8 cellular contexts compared by ENCODE assay signal in genomic region chr6:113970808-113971676, GRCh38. TPM values are rescaled to one million over a fixed set of nuclear protein-coding genes. Genes with fewer than 3 reads are reported as not detected.
DNase-seq lines count a peak whose midpoint lies in the region; ATAC-seq, FAIRE-seq and TF ChIP-seq lines count a peak whose summit lies in the region.

HDAC2 (minus strand) TSS chr6:113971148; CDS start chr6:113970908, 240 bp downstream.

- H3K27me3 ChIP-seq in breast epithelium (no peaks in the 10 kb centered on the region), iPS-20b (ENCODE audit: insufficient read depth, low read length) (peaks cover 4% of the 10 kb centered on the region; the same call in 1 of the 2 replicates), smooth muscle cell (ENCODE audit: low read depth) (no peaks in the 10 kb centered on the region)

- H4K20me1 ChIP-seq in smooth muscle cell (ENCODE audit: low read depth) = peaks cover 38% of the 10 kb centered on the region

- H3K9ac ChIP-seq in iPS-20b (ENCODE audit: low read depth, low read length) = peak within 1 kb of the TSS; percentile 99
- H3K9ac ChIP-seq in smooth muscle cell (ENCODE audit: low read depth) = peak within 1 kb of the TSS; percentile 85

- no peaks in the 10 kb centered on the region for H3K36me3 ChIP-seq in breast epithelium
- no peaks in the 10 kb centered on the region for H3K36me3 ChIP-seq in iPS-20b (ENCODE audit: insufficient read depth, low read depth, low read length)
- no peaks in the 10 kb centered on the region for H3K36me3 ChIP-seq in smooth muscle cell (ENCODE audit: low read depth)

- peaks cover 49% of the 10 kb centered on the region for H3K79me2 ChIP-seq in smooth muscle cell (ENCODE audit: low read depth)

- intact Hi-C loops in breast epithelium (cut with DNase I; ENCODE audit: low total_unique reads) = no loop called here

- H2AFZ ChIP-seq in smooth muscle cell (ENCODE audit: low read depth) = peak within 1 kb of the TSS; percentile 88

- WGBS in A549 (ENCODE audit: missing lambda C conversion rate) = 4% methylated on average over 20 of the region's 82 CpGs
- WGBS in smooth muscle cell (ENCODE audit: low lambda C conversion rate) = 3% methylated on average over 62 of the region's 82 CpGs

- TF ChIP-seq CTCF in A549 (IDR thresholded peaks at IDR 0.05) (no peak), VCaP (conservative IDR thresholded peaks at IDR 0.05) (no peak), breast epithelium (IDR thresholded peaks at IDR 0.05) (peak in 1 of 3 donors; percentile 26), smooth muscle cell (IDR thresholded peaks at IDR 0.05; ENCODE audit: borderline replicate concordance, insufficient read depth, poor library complexity, severe bottlenecking) (no peak)

- no peak for FAIRE-seq in A549 (lab: Jason Lieb, UNC)

- H3K27ac ChIP-seq in A549 = peak within 1 kb of the TSS; percentile 91 to 99
- peak within 1 kb of the TSS; percentile 93 for H3K27ac ChIP-seq in VCaP
- peak within 1 kb of the TSS; percentile 89 to 91 for H3K27ac ChIP-seq in breast epithelium
- peak within 1 kb of the TSS; percentile 99 for H3K27ac ChIP-seq in iPS-20b (ENCODE audit: low read length)
- peak within 1 kb of the TSS; percentile 81 for H3K27ac ChIP-seq in smooth muscle cell (ENCODE audit: low read depth)

- no peak for TF ChIP-seq RAD21 in A549 (conservative IDR thresholded peaks at IDR 0.05 in 1 of 2, IDR thresholded peaks at IDR 0.05 in 1 of 2)

- H3K4me1 ChIP-seq in A549 (peaks cover 15% of the 10 kb centered on the region; the same call in 2 of the 3 replicates), breast epithelium (no peaks in the 10 kb centered on the region), iPS-20b (ENCODE audit: insufficient read depth, low read length) (peaks cover 21% of the 10 kb centered on the region; the same call in 1 of the 2 replicates), smooth muscle cell (ENCODE audit: low read depth) (peaks cover 24% of the 10 kb centered on the region)

- TF ChIP-seq POLR2A in A549 (IDR thresholded peaks at IDR 0.05; ENCODE audit: low read length) (peak; percentile 66), breast epithelium (IDR thresholded peaks at IDR 0.05) (peak; percentile 41)

- CTCF ChIA-PET in A549 (lab: Yijun Ruan, JAX) = interaction anchor here (0.8 to 1.3 kb wide), 2 partner anchors 10 to 137 kb away, joined by 3 to 4 read pairs; no protein-coding TSS in a partner anchor

- H3K9me3 ChIP-seq in A549 (no peaks in the 10 kb centered on the region), breast epithelium (no peaks in the 10 kb centered on the region), iPS-20b (ENCODE audit: insufficient read depth, low read depth, low read length) (no peaks in the 10 kb centered on the region), smooth muscle cell (replicated peaks; ENCODE audit: low read depth) (no peaks in the 10 kb centered on the region)

- no peak for TF ChIP-seq EP300 in A549 (IDR thresholded peaks at IDR 0.05)

- DNase-seq in A549 (ENCODE audit: low read depth in 1 of 2, low spot score in 1 of 2) (peak; percentile 57 to 84), NCI-H2171 (lab: John Stamatoyannopoulos, UW) (peak; percentile 88), breast epithelium (ENCODE audit: low spot score in 2 of 2) (peak; percentile 40 to 69), smooth muscle cell (lab: John Stamatoyannopoulos, UW; ENCODE audit: unreplicated experiment) (peak; percentile 81)

- H3F3A ChIP-seq in smooth muscle cell (ENCODE audit: low read depth) = peaks cover 4% of the 10 kb centered on the region

- ATAC-seq in A549 = peak; percentile 89 to 90
- ATAC-seq in GM18519 (IDR thresholded peaks at IDR 0.05; ENCODE audit: low FRiP score, unreplicated experiment) = peak; percentile 76
- peak; percentile 88 for ATAC-seq in HG03060 (IDR thresholded peaks at IDR 0.05; ENCODE audit: low read depth, unreplicated experiment)

- POLR2A ChIA-PET in A549 (lab: Yijun Ruan, JAX) = no interaction called here

- H3K4me3 ChIP-seq in A549 (peak within 1 kb of the TSS; percentile 93), breast epithelium (peak within 1 kb of the TSS; percentile 82 to 97 (median 97)), iPS-20b (ENCODE audit: low read length) (peak within 1 kb of the TSS; percentile 96), smooth muscle cell (peak within 1 kb of the TSS; percentile 91)

- H3K4me2 ChIP-seq in A549 = peak within 1 kb of the TSS; percentile 95
- peak within 1 kb of the TSS; percentile 91 for H3K4me2 ChIP-seq in smooth muscle cell

TF ChIP-seq in A549, 52 proteins besides CTCF, POLR2A, EP300 and RAD21:
- TF ChIP-seq CBX2 (IDR thresholded peaks at IDR 0.05; ENCODE audit: borderline replicate concordance, low read depth) = no peak
- TF ChIP-seq KDM5A (IDR thresholded peaks at IDR 0.05) = no peak
- TF ChIP-seq PHF8 (IDR thresholded peaks at IDR 0.05; ENCODE audit: borderline replicate concordance, low read depth) = peak; percentile 37
- peak; percentile 85 for TF ChIP-seq GATA3 (IDR thresholded peaks at IDR 0.05; ENCODE audit: borderline replicate concordance)
- 0 out of 2 replicates have a peak, but pooled peaks have one; percentile 56 for TF ChIP-seq HEYL (CRISPR knock-in tag; IDR thresholded peaks at IDR 0.05)
- peak; percentile 100 for TF ChIP-seq MAX (IDR thresholded peaks at IDR 0.05)
- TF ChIP-seq E2F6 (IDR thresholded peaks at IDR 0.05; ENCODE audit: borderline replicate concordance, low read depth) = peak; percentile 100
- TF ChIP-seq TFCP2L1 (CRISPR knock-in tag; IDR thresholded peaks at IDR 0.05) = no peak
- no peak for TF ChIP-seq HES2 (IDR thresholded peaks at IDR 0.05)
- TF ChIP-seq HOXB5 (CRISPR knock-in tag; IDR thresholded peaks at IDR 0.05) = 0 out of 2 replicates have a peak, but pooled peaks have one; percentile 65
- TF ChIP-seq RNF2 (IDR thresholded peaks at IDR 0.05; ENCODE audit: borderline replicate concordance, low read depth) = peak; percentile 91; the same call in 1 of the 2 replicates
- no peak for TF ChIP-seq MAZ (IDR thresholded peaks at IDR 0.05; ENCODE audit: borderline replicate concordance, low read depth, low read length)
- peak; percentile 77 for TF ChIP-seq USF2 (IDR thresholded peaks at IDR 0.05)
- TF ChIP-seq JUN (IDR thresholded peaks at IDR 0.05) = peak; percentile 34 to 70; a peak in 4 of 5 replicates
- 0 out of 2 replicates have a peak, but pooled peaks have one; percentile 63 for TF ChIP-seq ATOH8 (CRISPR knock-in tag; IDR thresholded peaks at IDR 0.05; ENCODE audit: low read depth)
- TF ChIP-seq SREBF2 (IDR thresholded peaks at IDR 0.05) = no peak
- TF ChIP-seq NFE2L2 (conservative IDR thresholded peaks at IDR 0.05; ENCODE audit: low read length) = no peak
- peak; percentile 66 for TF ChIP-seq BHLHE40 (IDR thresholded peaks at IDR 0.05; ENCODE audit: low read depth, low read length)
- peak; percentile 69; the same call in 1 of the 2 replicates for TF ChIP-seq MYC (IDR thresholded peaks at IDR 0.05; ENCODE audit: borderline replicate concordance, low read length)
- TF ChIP-seq ZSCAN20 (CRISPR knock-in tag; IDR thresholded peaks at IDR 0.05) = peak; percentile 63; the same call in 1 of the 2 replicates

RNA-seq across cellular contexts. Expression of gene HDAC2, which starts in this region (rescaled TPM):
- 129 and 183 TPM in 2 replicates for polyA plus RNA-seq in A549 (2011; rRNA removed)
- 52.9 and 53.3 TPM in 2 replicates for polyA plus RNA-seq in A549 (2012; cell fraction: cytosol; rRNA removed)
- polyA plus RNA-seq in A549 (2012; cell fraction: nucleus; rRNA removed) = 40.4 and 49.8 TPM in 2 replicates
- polyA plus RNA-seq in A549 (2017; fragmentation: RNase III; extraction: RNeasy Plus Mini Kit Qiagen cat#74134 plus additional on column Dnase treatment) = 103 to 105 TPM (median 103 TPM) in 3 replicates
- 65.2 and 77.5 TPM in 2 replicates for polyA minus RNA-seq in A549 (2011; rRNA and poly(A)+ RNA removed)
- 10 to 100 TPM; 37.9 to 66.5 (median 63.5) TPM for total RNA-seq in breast epithelium
- total RNA-seq in smooth muscle cell = 192 and 228 TPM in 2 replicates
- polyA plus RNA-seq in smooth muscle cell = 198 and 199 TPM in 2 replicates

Comparison
In these comparisons a context has a peak if more than half of its experiments do, and no peak if none do; other contexts are left out.
1. Peak in every context shown above with its lines: DNase-seq, ATAC-seq, H3K4me3 ChIP-seq and H3K27ac ChIP-seq.